8 cellular contexts compared by ENCODE assay signal in the genomic region with DNA sequence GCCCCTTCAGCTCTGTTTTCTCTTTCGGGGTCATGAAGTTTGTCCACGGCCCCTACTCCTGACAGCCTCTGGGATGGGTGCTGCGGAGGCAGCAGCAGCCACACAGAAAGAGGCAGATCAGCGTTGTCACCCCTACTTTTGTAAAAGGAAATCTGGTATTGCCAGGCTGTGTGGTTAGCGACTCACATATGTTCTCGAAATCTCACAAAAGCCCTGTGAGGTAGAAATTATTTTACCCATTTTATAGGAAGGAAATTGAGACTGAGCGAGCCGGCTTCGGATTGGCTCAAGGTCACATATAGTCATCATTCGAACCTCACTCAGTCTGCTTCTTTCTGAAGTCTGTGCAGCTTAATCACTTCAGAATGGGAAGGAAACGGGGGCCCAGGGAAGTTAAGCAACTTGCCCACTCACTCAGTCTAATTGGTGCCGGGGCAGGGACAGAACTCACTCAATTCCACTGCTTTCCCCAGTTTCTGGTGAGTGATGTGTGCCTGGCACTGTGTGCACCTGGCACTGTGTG. TPM values are rescaled to one million over a fixed set of nuclear protein-coding genes. Genes with fewer than 3 reads are reported as not detected.
A peak's percentile ranks its signal among the peaks of the same experiment; 100 is the strongest.
DNase-seq lines count a peak whose midpoint lies in the region; ATAC-seq and TF ChIP-seq lines count a peak whose summit lies in the region.

No MANE protein-coding gene starts in this region.

- no peak for TF ChIP-seq CTCF in liver (IDR thresholded peaks at IDR 0.05; ENCODE audit: low read depth, low read length, missing input control)

- no peaks in the 10 kb centered on the region for H3K9me3 ChIP-seq in liver (ENCODE audit: control insufficient read depth in 4 of 4, low read length in 3 of 4)

- peak overlapping the region; percentile 26 to 83 for H3K9ac ChIP-seq in liver (ENCODE audit: low read depth in 1 of 2, low read length in 2 of 2)

- no peaks in the 10 kb centered on the region for H3K27me3 ChIP-seq in liver (ENCODE audit: control insufficient read depth in 4 of 4, insufficient read depth in 4 of 4, low read length in 3 of 4)

- H3K4me1 ChIP-seq in liver (ENCODE audit: control insufficient read depth in 4 of 4, insufficient read depth in 4 of 4, low read length in 3 of 4), result peaks cover 4 to 26% (median 12%) of the 10 kb centered on the region in 4 donors

- WGBS in liver, result 31% methylated on average over 12 of the region's 12 CpGs

- peak overlapping the region; percentile 53 to 91 (median 81) for H3K4me3 ChIP-seq in liver (ENCODE audit: low read depth in 1 of 3, low read length in 3 of 3)

- ATAC-seq in GM21447 (IDR thresholded peaks at IDR 0.05; ENCODE audit: unreplicated experiment) (peak; percentile 15), HG03442 (IDR thresholded peaks at IDR 0.05; ENCODE audit: unreplicated experiment) (no peak)

- peak; percentile 53 for DNase-seq in SKM-1 (lab: John Stamatoyannopoulos, UW; ENCODE audit: unreplicated experiment)
- DNase-seq in caudate nucleus (lab: John Stamatoyannopoulos, UW), result peak in 2 of 61 donors; percentile 2 to 56
- DNase-seq in stimulated activated naive CD4-positive, alpha-beta T cell (lab: John Stamatoyannopoulos, UW), result peak; percentile 9 to 71 (median 48)
- no peak for DNase-seq in DMS 273 (lab: John Stamatoyannopoulos, UW; ENCODE audit: unreplicated experiment)
- no peak for DNase-seq in SK-N-DZ (ENCODE audit: low spot score)

- no peak for TF ChIP-seq RAD21 in liver (IDR thresholded peaks at IDR 0.05)

- H3K36me3 ChIP-seq in liver (ENCODE audit: control insufficient read depth in 4 of 4, insufficient read depth in 3 of 4, low read depth in 1 of 4, low read length in 3 of 4), result no peaks in the 10 kb centered on the region

- H3K27ac ChIP-seq in caudate nucleus (ENCODE audit: low read depth, low read length) (peak overlapping the region; percentile 22), liver (ENCODE audit: low read depth in 1 of 2, low read length in 2 of 2) (peak overlapping the region; percentile 97 to 99)

TF ChIP-seq in liver, 16 proteins besides CTCF, POLR2A, EP300 and RAD21:
- TF ChIP-seq FOXA1 (IDR thresholded peaks at IDR 0.05) (no peak), MAX (IDR thresholded peaks at IDR 0.05) (no peak), RXRA (IDR thresholded peaks at IDR 0.05) (no peak), JUND (IDR thresholded peaks at IDR 0.05) (no peak), GABPA (IDR thresholded peaks at IDR 0.05 in 1 of 2, conservative IDR thresholded peaks at IDR 0.05 in 1 of 2) (no peak), NR2F2 (IDR thresholded peaks at IDR 0.05) (no peak), EGR1 (IDR thresholded peaks at IDR 0.05; ENCODE audit: low read depth in 2 of 2) (no peak), HNF4G (IDR thresholded peaks at IDR 0.05) (no peak), ATF3 (IDR thresholded peaks at IDR 0.05) (no peak), YY1 (IDR thresholded peaks at IDR 0.05) (no peak), SP1 (IDR thresholded peaks at IDR 0.05) (no peak), HNF4A (conservative IDR thresholded peaks at IDR 0.05) (no peak), FOXA2 (IDR thresholded peaks at IDR 0.05) (no peak), TAF1 (conservative IDR thresholded peaks at IDR 0.05) (no peak)
- TF ChIP-seq, protein P1, sequence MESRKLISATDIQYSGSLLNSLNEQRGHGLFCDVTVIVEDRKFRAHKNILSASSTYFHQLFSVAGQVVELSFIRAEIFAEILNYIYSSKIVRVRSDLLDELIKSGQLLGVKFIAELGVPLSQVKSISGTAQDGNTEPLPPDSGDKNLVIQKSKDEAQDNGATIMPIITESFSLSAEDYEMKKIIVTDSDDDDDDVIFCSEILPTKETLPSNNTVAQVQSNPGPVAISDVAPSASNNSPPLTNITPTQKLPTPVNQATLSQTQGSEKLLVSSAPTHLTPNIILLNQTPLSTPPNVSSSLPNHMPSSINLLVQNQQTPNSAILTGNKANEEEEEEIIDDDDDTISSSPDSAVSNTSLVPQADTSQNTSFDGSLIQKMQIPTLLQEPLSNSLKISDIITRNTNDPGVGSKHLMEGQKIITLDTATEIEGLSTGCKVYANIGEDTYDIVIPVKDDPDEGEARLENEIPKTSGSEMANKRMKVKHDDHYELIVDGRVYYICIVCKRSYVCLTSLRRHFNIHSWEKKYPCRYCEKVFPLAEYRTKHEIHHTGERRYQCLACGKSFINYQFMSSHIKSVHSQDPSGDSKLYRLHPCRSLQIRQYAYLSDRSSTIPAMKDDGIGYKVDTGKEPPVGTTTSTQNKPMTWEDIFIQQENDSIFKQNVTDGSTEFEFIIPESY (IDR thresholded peaks at IDR 0.05), result no peak
- TF ChIP-seq, protein P2, sequence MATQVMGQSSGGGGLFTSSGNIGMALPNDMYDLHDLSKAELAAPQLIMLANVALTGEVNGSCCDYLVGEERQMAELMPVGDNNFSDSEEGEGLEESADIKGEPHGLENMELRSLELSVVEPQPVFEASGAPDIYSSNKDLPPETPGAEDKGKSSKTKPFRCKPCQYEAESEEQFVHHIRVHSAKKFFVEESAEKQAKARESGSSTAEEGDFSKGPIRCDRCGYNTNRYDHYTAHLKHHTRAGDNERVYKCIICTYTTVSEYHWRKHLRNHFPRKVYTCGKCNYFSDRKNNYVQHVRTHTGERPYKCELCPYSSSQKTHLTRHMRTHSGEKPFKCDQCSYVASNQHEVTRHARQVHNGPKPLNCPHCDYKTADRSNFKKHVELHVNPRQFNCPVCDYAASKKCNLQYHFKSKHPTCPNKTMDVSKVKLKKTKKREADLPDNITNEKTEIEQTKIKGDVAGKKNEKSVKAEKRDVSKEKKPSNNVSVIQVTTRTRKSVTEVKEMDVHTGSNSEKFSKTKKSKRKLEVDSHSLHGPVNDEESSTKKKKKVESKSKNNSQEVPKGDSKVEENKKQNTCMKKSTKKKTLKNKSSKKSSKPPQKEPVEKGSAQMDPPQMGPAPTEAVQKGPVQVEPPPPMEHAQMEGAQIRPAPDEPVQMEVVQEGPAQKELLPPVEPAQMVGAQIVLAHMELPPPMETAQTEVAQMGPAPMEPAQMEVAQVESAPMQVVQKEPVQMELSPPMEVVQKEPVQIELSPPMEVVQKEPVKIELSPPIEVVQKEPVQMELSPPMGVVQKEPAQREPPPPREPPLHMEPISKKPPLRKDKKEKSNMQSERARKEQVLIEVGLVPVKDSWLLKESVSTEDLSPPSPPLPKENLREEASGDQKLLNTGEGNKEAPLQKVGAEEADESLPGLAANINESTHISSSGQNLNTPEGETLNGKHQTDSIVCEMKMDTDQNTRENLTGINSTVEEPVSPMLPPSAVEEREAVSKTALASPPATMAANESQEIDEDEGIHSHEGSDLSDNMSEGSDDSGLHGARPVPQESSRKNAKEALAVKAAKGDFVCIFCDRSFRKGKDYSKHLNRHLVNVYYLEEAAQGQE (IDR thresholded peaks at IDR 0.05), result no peak

RNA-seq across cellular contexts. Expression of gene CKAP4, which starts 1.1 kb away (rescaled TPM):
- 10 to 100 TPM; 23.1 to 27.4 TPM for total RNA-seq in liver
- polyA plus RNA-seq in liver, result 10 to 100 TPM; 13.1 to 28.0 TPM
- polyA plus RNA-seq in SK-N-DZ (2014; cell fraction: cytosol; rRNA removed), result 71.9 and 73.2 TPM in 2 replicates
- 31.6 and 38.6 TPM in 2 replicates for polyA plus RNA-seq in SK-N-DZ (2014; cell fraction: nucleus; rRNA removed)

RNA-seq across cellular contexts. Expression of gene TCP11L2, which starts 53.6 kb away (rescaled TPM):
- 10 to 100 TPM in 1 of 2 donors, 1 to 10 TPM in 1; 9.2 to 98.1 TPM for total RNA-seq in liver
- polyA plus RNA-seq in liver, result 1 to 10 TPM; 2.5 to 2.6 TPM
- 3.3 and 4.0 TPM in 2 replicates for polyA plus RNA-seq in SK-N-DZ (2014; cell fraction: cytosol; rRNA removed)
- 1.8 and 10.5 TPM in 2 replicates for polyA plus RNA-seq in SK-N-DZ (2014; cell fraction: nucleus; rRNA removed)

Comparison
In these comparisons a context has a peak if more than half of its experiments do, and no peak if none do; other contexts are left out.
1. DNase-seq: peak in SKM-1 (single experiment) and stimulated activated naive CD4-positive, alpha-beta T cell (6 of 6); none in DMS 273 (single experiment) and SK-N-DZ (single experiment).